8 cellular contexts compared by ENCODE assay signal in the genomic region with DNA sequence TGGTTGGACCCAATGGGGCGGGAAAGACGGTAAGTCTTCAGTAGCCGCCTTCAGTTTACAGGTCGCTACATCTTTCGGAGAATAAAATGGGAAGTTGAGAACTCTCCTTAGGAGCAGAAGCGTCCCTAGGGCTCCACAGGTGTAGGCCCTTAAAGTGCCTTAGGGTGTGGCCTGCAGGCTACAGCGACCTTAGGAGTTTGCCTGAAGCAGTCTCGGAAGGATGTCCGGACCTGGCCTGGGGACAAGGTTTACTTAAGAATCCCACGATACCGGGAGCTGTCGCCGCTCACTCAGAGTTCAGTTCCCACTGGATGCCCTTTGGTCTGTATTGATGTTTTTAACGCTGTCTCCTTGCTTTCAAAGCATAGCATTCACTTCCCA. TPM values are rescaled to one million over a fixed set of nuclear protein-coding genes. Genes with fewer than 3 reads are reported as not detected.
DNase-seq lines count a peak whose midpoint lies in the region; ATAC-seq and TF ChIP-seq lines count a peak whose summit lies in the region.

No MANE protein-coding gene starts in this region.

- no TSS peak for BruUV-seq in OCI-LY7 (replicated peaks; lab: Mats Ljungman, UMichigan)

- DNase-seq in Right ventricle myocardium inferior (ENCODE audit: missing footprints) (peak; percentile 68), cardiac septum (ENCODE audit: low spot score) (no peak), OCI-LY7 (ENCODE audit: low spot score) (peak; percentile 73), hepatocyte (ENCODE audit: low spot score) (peak; percentile 77), gastrocnemius medialis (peak in 1 of 2 donors; percentile 29), superior temporal gyrus (ENCODE audit: extremely low spot score) (no peak)
- DNase-seq in activated naive CD8-positive, alpha-beta T cell treated with anti-CD3 and anti-CD28 coated beads, Interleukin-2, amount 50 U/mL, for 24 hours: peak; percentile 42

- WGBS in hepatocyte (ENCODE audit: low lambda C conversion rate, missing lambda C conversion rate): 1% methylated on average over 14 of the region's 14 CpGs

- H3K4me2 ChIP-seq in OCI-LY7 (ENCODE audit: low read length) (peak overlapping the region; percentile 90), hepatocyte (peak overlapping the region; percentile 83)

- peaks cover 20% of the 10 kb centered on the region for H3K4me1 ChIP-seq in OCI-LY7 (ENCODE audit: insufficient read depth, low read length, poor library complexity, severe bottlenecking)
- H3K4me1 ChIP-seq in hepatocyte (ENCODE audit: insufficient read depth): peaks cover 7% of the 10 kb centered on the region
- peaks cover 10 to 18% of the 10 kb centered on the region in 2 donors for H3K4me1 ChIP-seq in gastrocnemius medialis

- H3K4me3 ChIP-seq in OCI-LY7 (ENCODE audit: low read depth, low read length, poor library complexity, severe bottlenecking) (peak overlapping the region; percentile 81), hepatocyte (peak overlapping the region; percentile 47), gastrocnemius medialis (peak overlapping the region; percentile 68 to 91 (median 82))

- peaks cover 30% of the 10 kb centered on the region for H3K36me3 ChIP-seq in OCI-LY7 (ENCODE audit: insufficient read depth, low read length)
- no peaks in the 10 kb centered on the region for H3K36me3 ChIP-seq in hepatocyte (replicated peaks; ENCODE audit: insufficient read depth, low read depth)
- H3K36me3 ChIP-seq in gastrocnemius medialis: peaks cover 0 to 27% of the 10 kb centered on the region in 2 donors

- H3K27me3 Mint-ChIP-seq in activated naive CD8-positive, alpha-beta T cell treated with anti-CD3 and anti-CD28 coated beads, Interleukin-2, amount 50 U/mL, for 24 hours: peaks cover 2% of the 10 kb centered on the region

- no peaks in the 10 kb centered on the region for H3K27me3 ChIP-seq in hepatocyte
- H3K27me3 ChIP-seq in gastrocnemius medialis: no peaks in the 10 kb centered on the region

- no peaks in the 10 kb centered on the region for H3K9me2 ChIP-seq in OCI-LY7 (ENCODE audit: insufficient read depth, low read length)
- no peaks in the 10 kb centered on the region for H3K9me2 ChIP-seq in hepatocyte (replicated peaks; ENCODE audit: insufficient read depth)

- peak overlapping the region; percentile 83; the same call in 1 of the 2 replicates for H2AFZ ChIP-seq in OCI-LY7 (ENCODE audit: low read length)
- H2AFZ ChIP-seq in hepatocyte: peak overlapping the region; percentile 87

- peaks cover 31% of the 10 kb centered on the region for H3K4me1 Mint-ChIP-seq in activated naive CD8-positive, alpha-beta T cell treated with anti-CD3 and anti-CD28 coated beads, Interleukin-2, amount 50 U/mL, for 24 hours

- H3K9me3 ChIP-seq in OCI-LY7 (ENCODE audit: low read length) (0 out of 2 replicates have a peak, but pooled peaks cover 3% of the 10 kb centered on the region), hepatocyte (ENCODE audit: low read depth) (no peaks in the 10 kb centered on the region), gastrocnemius medialis (no peaks in the 10 kb centered on the region)

- H4K20me1 ChIP-seq in OCI-LY7 (ENCODE audit: insufficient read depth, low read length) (no peaks in the 10 kb centered on the region), hepatocyte (ENCODE audit: insufficient read depth, poor library complexity, severe bottlenecking) (no peaks in the 10 kb centered on the region)

- intact Hi-C loops in Right ventricle myocardium inferior (cut with DNase I) (no loop called here), cardiac septum (cut with DNase I) (loop anchor here (2.0 kb wide), 1 partner anchor 57 kb away; no protein-coding TSS in a partner anchor), OCI-LY7 (cut with micrococcal nuclease; ENCODE audit: unreplicated experiment) (loop anchor here (5.0 kb wide), 1 partner anchor 180 kb away; a partner anchor contains a TSS), gastrocnemius medialis (cut with DNase I; ENCODE audit: low total_unique reads) (no loop called here)

- H3K27ac ChIP-seq in OCI-LY7 (ENCODE audit: low read depth, low read length, poor library complexity, severe bottlenecking) (peak overlapping the region; percentile 74), hepatocyte (peak overlapping the region; percentile 90), gastrocnemius medialis (peak overlapping the region; percentile 83 to 88 (median 86))

- in situ Hi-C loops in gastrocnemius medialis (cut with MboI; ENCODE audit: low sequenced_read_pairs in 4 of 4): no loop called here

- peak overlapping the region; percentile 99 for H3K27ac Mint-ChIP-seq in activated naive CD8-positive, alpha-beta T cell treated with anti-CD3 and anti-CD28 coated beads, Interleukin-2, amount 50 U/mL, for 24 hours

- POLR2A ChIA-PET in OCI-LY7 (lab: Charles Lee): interaction anchor here (0.6 to 1.2 kb wide), 4 partner anchors 10 to 200 kb away, joined by 3 read pairs; no protein-coding TSS in a partner anchor

- H3K36me3 Mint-ChIP-seq in activated naive CD8-positive, alpha-beta T cell treated with anti-CD3 and anti-CD28 coated beads, Interleukin-2, amount 50 U/mL, for 24 hours (ENCODE audit: low read depth): peaks cover 11% of the 10 kb centered on the region

- no peak for TF ChIP-seq CTCF in OCI-LY7 (conservative IDR thresholded peaks at IDR 0.05; ENCODE audit: low read length)
- no peak for TF ChIP-seq CTCF in hepatocyte (IDR thresholded peaks at IDR 0.05; ENCODE audit: poor library complexity)
- no peak for TF ChIP-seq CTCF in gastrocnemius medialis (IDR thresholded peaks at IDR 0.05 in 4 of 5, conservative IDR thresholded peaks at IDR 0.05 in 1 of 5)

- H3K9me3 Mint-ChIP-seq in activated naive CD8-positive, alpha-beta T cell treated with anti-CD3 and anti-CD28 coated beads, Interleukin-2, amount 50 U/mL, for 24 hours: no peaks in the 10 kb centered on the region

- TF ChIP-seq POLR2A in gastrocnemius medialis (IDR thresholded peaks at IDR 0.05): no peak

- H3K79me2 ChIP-seq in OCI-LY7 (ENCODE audit: insufficient read depth, low read depth, low read length) (peaks cover 37% of the 10 kb centered on the region), hepatocyte (peaks cover 48% of the 10 kb centered on the region)

- ATAC-seq in Right ventricle myocardium inferior (peak; percentile 46), HG02870 (IDR thresholded peaks at IDR 0.05; ENCODE audit: unreplicated experiment) (peak; percentile 45), gastrocnemius medialis (peak; percentile 64 to 65)
- ATAC-seq in activated naive CD8-positive, alpha-beta T cell treated with anti-CD3 and anti-CD28 coated beads, Interleukin-2, amount 50 U/mL, for 24 hours: peak; percentile 51

- CTCF ChIA-PET in OCI-LY7 (lab: Charles Lee; ENCODE audit: unreplicated experiment): no interaction called here

- H3K4me3 Mint-ChIP-seq in activated naive CD8-positive, alpha-beta T cell treated with anti-CD3 and anti-CD28 coated beads, Interleukin-2, amount 50 U/mL, for 24 hours: peak overlapping the region; percentile 98

RNA-seq across cellular contexts. Expression of a gene that starts 0.6 kb away (rescaled TPM):
- total RNA-seq in Right ventricle myocardium inferior: 31.4 TPM
- 27.7 TPM for total RNA-seq in cardiac septum
- 24.0 and 34.1 TPM in 2 replicates for total RNA-seq in OCI-LY7 (2014; rRNA removed; shearing (Covaris generic))
- total RNA-seq in OCI-LY7 (2022): 59.8 and 70.0 TPM in 2 replicates
- total RNA-seq in hepatocyte: 28.1 and 33.4 TPM in 2 replicates
- 27.0 and 34.3 TPM in 2 replicates for polyA plus RNA-seq in hepatocyte
- 10 to 100 TPM; 18.9 to 29.1 (median 22.0) TPM for total RNA-seq in gastrocnemius medialis

RNA-seq across cellular contexts. Expression of a gene that starts 14.1 kb away (rescaled TPM):
- total RNA-seq in Right ventricle myocardium inferior: not detected
- total RNA-seq in cardiac septum: not detected
- total RNA-seq in OCI-LY7 (2014; rRNA removed; shearing (Covaris generic)): not detected in 2 replicates
- total RNA-seq in OCI-LY7 (2022): not detected in 2 replicates
- total RNA-seq in hepatocyte: not detected in 2 replicates
- not detected in 2 replicates for polyA plus RNA-seq in hepatocyte
- not detected for total RNA-seq in gastrocnemius medialis

Comparison
In these comparisons a context has a peak if more than half of its experiments do, and no peak if none do; other contexts are left out.
1. DNase-seq: peak in Right ventricle myocardium inferior (single experiment), OCI-LY7 (single experiment), activated naive CD8-positive, alpha-beta T cell treated with anti-CD3 and anti-CD28 coated beads, Interleukin-2, amount 50 U/mL, for 24 hours (single experiment) and hepatocyte (single experiment); none in cardiac septum (single experiment) and superior temporal gyrus (single experiment).
2. intact Hi-C loops: an anchor here in cardiac septum (2.0 kb wide) and OCI-LY7 (5.0 kb wide); none called in Right ventricle myocardium inferior and gastrocnemius medialis.
3. Peak in every context shown above with its lines, with median percentiles within 50 percentile points of each other: ATAC-seq, H3K27ac ChIP-seq and H3K4me3 ChIP-seq.